ENCODE assay signal across 18 cellular contexts in genomic region chr2:64922482-64923384, GRCh38.
DNase-seq lines count a peak whose midpoint lies in the region; ATAC-seq, FAIRE-seq and TF ChIP-seq lines count a peak whose summit lies in the region.
"Had no signal": no experiment of that assay in that cellular context is flagged by ENCODE, and none has a peak within 500 bp of the region (broad histone marks: within the 10 kb centered on the region; RNA-seq: fewer than 3 reads in every experiment).

No MANE protein-coding gene starts in this region.

- no peak overlapping the region for H3K14ac ChIP-seq in H9 (ENCODE audit: insufficient read depth, low read length)

- no peak overlapping the region for H3K56ac ChIP-seq in H9 (ENCODE audit: insufficient read length, low read depth, low read length)

- no peak overlapping the region for H2BK20ac ChIP-seq in H9 (ENCODE audit: low read depth, low read length, poor library complexity, severe bottlenecking)

- H3K36me3 ChIP-seq in SU-DHL-6 (ENCODE audit: low read length) = peaks cover 20% of the 10 kb centered on the region
- no peaks in the 10 kb centered on the region for H3K36me3 ChIP-seq in CD8-positive, alpha-beta T cell (ENCODE audit: insufficient read depth, low read length)
- H3K36me3 ChIP-seq: BE2C had no signal

- peaks cover 34% of the 10 kb centered on the region for H3K27me3 Mint-ChIP-seq in H9 (ENCODE audit: low read depth)
- no peaks in the 10 kb centered on the region for H3K27me3 Mint-ChIP-seq in progenitor cell of endocrine pancreas
- no peaks in the 10 kb centered on the region for H3K27me3 Mint-ChIP-seq in CD8-positive, alpha-beta T cell (ENCODE audit: low read depth)
- H3K27me3 Mint-ChIP-seq: naive thymus-derived CD4-positive, alpha-beta T cell had no signal

- no peak for FAIRE-seq in D721Med (lab: Jason Lieb, UNC)
- FAIRE-seq: islet of Langerhans had no signal

- peaks cover 3% of the 10 kb centered on the region for H3K9me3 ChIP-seq in H9 (ENCODE audit: control insufficient read depth, low read depth, low read length)
- peaks cover 9% of the 10 kb centered on the region; the same call in 1 of the 2 replicates for H3K9me3 ChIP-seq in SU-DHL-6 (ENCODE audit: insufficient read depth, low read length)
- H3K9me3 ChIP-seq in CD8-positive, alpha-beta T cell (ENCODE audit: low read length) = no peaks in the 10 kb centered on the region
- H3K9me3 ChIP-seq: BE2C had no signal

- ATAC-seq in CD8-positive, alpha-beta T cell = no peak
- no peak for ATAC-seq in HG02973 (IDR thresholded peaks at IDR 0.05; ENCODE audit: unreplicated experiment)
- ATAC-seq: naive thymus-derived CD4-positive, alpha-beta T cell had no signal

- no peak overlapping the region for H2BK12ac ChIP-seq in H9 (ENCODE audit: insufficient read length, low read depth, low read length)

- intact Hi-C loops in CD8-positive, alpha-beta T cell (cut with DNase I, micrococcal nuclease) = no loop called here

- H3K4ac ChIP-seq in H9 (ENCODE audit: low read depth, low read length) = no peak overlapping the region

- H3K27me3 ChIP-seq in H9 (ENCODE audit: insufficient read depth, low read length) (no peaks in the 10 kb centered on the region), SU-DHL-6 (ENCODE audit: low read length) (no peaks in the 10 kb centered on the region)
- H3K27me3 ChIP-seq in CD8-positive, alpha-beta T cell (ENCODE audit: insufficient read depth, low read length) = no peaks in the 10 kb centered on the region
- H3K27me3 ChIP-seq: BE2C, spleen had no signal

- no peak overlapping the region for H3K9ac ChIP-seq in H9 (ENCODE audit: extremely low read depth, insufficient read length, low read length)
- H3K9ac ChIP-seq in SU-DHL-6 (ENCODE audit: low read length) = peak overlapping the region; percentile 13; the same call in 1 of the 2 replicates

- no peak overlapping the region for H3K18ac ChIP-seq in H9 (ENCODE audit: insufficient read length, low read depth, low read length)

- CTCF ChIA-PET in CD8-positive, alpha-beta T cell (lab: Charles Lee) = interaction anchor here (1.0 to 9.0 kb wide), 5 partner anchors 10 to 264 kb away, joined by 3 to 56 read pairs (median 6); no protein-coding TSS in a partner anchor

- H3K4me3 Mint-ChIP-seq in H9 = no peak overlapping the region
- H3K4me3 Mint-ChIP-seq in progenitor cell of endocrine pancreas (ENCODE audit: low read depth) = no peak overlapping the region
- H3K4me3 Mint-ChIP-seq in CD8-positive, alpha-beta T cell = no peak overlapping the region
- H3K4me3 Mint-ChIP-seq: naive thymus-derived CD4-positive, alpha-beta T cell had no signal

- H2AFZ ChIP-seq in H9 (ENCODE audit: low read length) = no peak overlapping the region
- no peak overlapping the region for H2AFZ ChIP-seq in SU-DHL-6 (ENCODE audit: low read depth, low read length, severe bottlenecking)

- no peaks in the 10 kb centered on the region for H3K79me2 ChIP-seq in H9 (ENCODE audit: insufficient read depth, low read length)
- peaks cover 82% of the 10 kb centered on the region for H3K79me2 ChIP-seq in SU-DHL-6 (ENCODE audit: insufficient read depth, low read length)

- peaks cover 25 to 28% of the 10 kb centered on the region in 2 experiments for H3K9me3 Mint-ChIP-seq in H9
- H3K9me3 Mint-ChIP-seq in progenitor cell of endocrine pancreas (ENCODE audit: low read depth) = peaks cover 15% of the 10 kb centered on the region
- H3K9me3 Mint-ChIP-seq in CD8-positive, alpha-beta T cell = peaks cover 11% of the 10 kb centered on the region

- WGBS in H9 (ENCODE audit: extremely low coverage, insufficient read length, low lambda C conversion rate) = no CpG with 5 or more reads among the region's 14 CpGs

- H3K23ac ChIP-seq in H9 (ENCODE audit: insufficient read length, low read depth, low read length) = no peak overlapping the region

- H3K4me2 ChIP-seq in H9 (ENCODE audit: insufficient read depth, insufficient read length, low read length) (no peak overlapping the region), SU-DHL-6 (ENCODE audit: low read depth, low read length, poor library complexity, severe bottlenecking) (peak overlapping the region; percentile 24)

- POLR2A ChIA-PET in CD8-positive, alpha-beta T cell (lab: Charles Lee) = no interaction called here

- H3K4me1 ChIP-seq in H9 (ENCODE audit: insufficient read depth, low read length) = peaks cover 5% of the 10 kb centered on the region; the same call in 1 of the 2 replicates
- no peaks in the 10 kb centered on the region for H3K4me1 ChIP-seq in CD8-positive, alpha-beta T cell (ENCODE audit: insufficient read depth, low read length)
- H3K4me1 ChIP-seq: BE2C had no signal

- no peaks in the 10 kb centered on the region for H3K23me2 ChIP-seq in H9 (ENCODE audit: insufficient read length, low read depth, low read length, poor library complexity, severe bottlenecking)

- H2AK5ac ChIP-seq in H9 (ENCODE audit: insufficient read length, low read length) = no peak overlapping the region

- H4K5ac ChIP-seq in H9 (ENCODE audit: insufficient read length, low read depth, low read length) = no peak overlapping the region

- no peak overlapping the region for H3T11ph ChIP-seq in H9 (ENCODE audit: low read length)

- peaks cover 17 to 20% of the 10 kb centered on the region in 2 experiments for H3K4me1 Mint-ChIP-seq in H9
- peaks cover 8% of the 10 kb centered on the region for H3K4me1 Mint-ChIP-seq in progenitor cell of endocrine pancreas (ENCODE audit: low read depth)
- H3K4me1 Mint-ChIP-seq in CD8-positive, alpha-beta T cell (ENCODE audit: low read depth) = peaks cover 12% of the 10 kb centered on the region

- no peak overlapping the region for H4K91ac ChIP-seq in H9 (ENCODE audit: insufficient read length, low read depth, low read length)

- DNase-seq in H9 (no peak), iPS-NIHi7 (ENCODE audit: extremely low spot score) (peak; percentile 63), progenitor cell of endocrine pancreas (ENCODE audit: low spot score, unreplicated experiment) (peak; percentile 22), NCI-H2171 treated with DMSO at 0.1 percent for 48 hours (lab: John Stamatoyannopoulos, UW) (no peak), D721Med (ENCODE audit: insufficient read length, low spot score) (no peak)
- no peak for DNase-seq in CD8-positive, alpha-beta T cell
- DNase-seq: activated gamma-delta T cell; BE2C; Calu3; naive thymus-derived CD4-positive, alpha-beta T cell; NCI-H187; NCI-H446; SHP77 treated with DMSO at 0.1 percent for 48 hours; spleen; T-helper 2 cell had no signal

- no peak overlapping the region for H2BK15ac ChIP-seq in H9 (ENCODE audit: low read depth, low read length)

- H3K36me3 Mint-ChIP-seq in H9 (ENCODE audit: insufficient read depth in 1 of 3, low read depth in 3 of 3) (peaks cover 17 to 23% (median 17%) of the 10 kb centered on the region in 3 experiments), progenitor cell of endocrine pancreas (ENCODE audit: insufficient read depth) (peaks cover 3% of the 10 kb centered on the region)
- H3K36me3 Mint-ChIP-seq in CD8-positive, alpha-beta T cell = peaks cover 2% of the 10 kb centered on the region

- TF ChIP-seq CTCF in H9 (conservative IDR thresholded peaks at IDR 0.05) = peak; percentile 58
- TF ChIP-seq CTCF in SU-DHL-6 (IDR thresholded peaks at IDR 0.05; ENCODE audit: insufficient read depth, low read length, poor library complexity, severe bottlenecking) = no peak
- TF ChIP-seq CTCF in progenitor cell of endocrine pancreas (IDR thresholded peaks at IDR 0.05; ENCODE audit: unreplicated experiment) = peak; percentile 36
- no peak for TF ChIP-seq CTCF in D721Med (IDR thresholded peaks at IDR 0.05; ENCODE audit: insufficient read depth, missing control alignments)
- TF ChIP-seq CTCF in CD8-positive, alpha-beta T cell (IDR thresholded peaks at IDR 0.05) = no peak

- H4K20me1 ChIP-seq in H9 (ENCODE audit: control insufficient read depth, insufficient read depth, insufficient read length) = no peaks in the 10 kb centered on the region
- H4K20me1 ChIP-seq in SU-DHL-6 (ENCODE audit: low read depth, low read length) = no peaks in the 10 kb centered on the region

- H2BK5ac ChIP-seq in H9 (ENCODE audit: insufficient read length, low read length) = no peak overlapping the region

- no peaks in the 10 kb centered on the region for H3K9me2 ChIP-seq in SU-DHL-6 (replicated peaks; ENCODE audit: insufficient read depth, low read length)

- H3K79me1 ChIP-seq in H9 (ENCODE audit: insufficient read depth, low read depth, low read length, poor library complexity, severe bottlenecking) = no peaks in the 10 kb centered on the region

- H3K27ac ChIP-seq in H9 (ENCODE audit: insufficient read length, low read depth, low read length) = no peak overlapping the region
- H3K27ac ChIP-seq in SU-DHL-6 (ENCODE audit: low read depth, low read length) = peak overlapping the region; percentile 63
- H3K27ac ChIP-seq in CD8-positive, alpha-beta T cell (ENCODE audit: low read depth, low read length) = no peak overlapping the region

- H3K27ac Mint-ChIP-seq in H9 (peak overlapping the region in 1 of 3 experiments; percentile 21; a peak in 1 of 7 replicates), progenitor cell of endocrine pancreas (no peak overlapping the region)
- H3K27ac Mint-ChIP-seq in CD8-positive, alpha-beta T cell = no peak overlapping the region
- H3K27ac Mint-ChIP-seq: naive thymus-derived CD4-positive, alpha-beta T cell had no signal

- no peak overlapping the region for H3K4me3 ChIP-seq in SU-DHL-6 (ENCODE audit: insufficient read depth, low read length, poor library complexity, severe bottlenecking)
- H3K4me3 ChIP-seq in CD8-positive, alpha-beta T cell (ENCODE audit: low read depth, low read length) = no peak overlapping the region
- H3K4me3 ChIP-seq: spleen had no signal

- H4K8ac ChIP-seq in H9 (replicated peaks; ENCODE audit: insufficient read length, low read depth, low read length) = no peak overlapping the region

- H2BK120ac ChIP-seq in H9 (ENCODE audit: low read depth, low read length, poor library complexity, severe bottlenecking) = no peak overlapping the region

- H3F3A ChIP-seq in SU-DHL-6 (ENCODE audit: insufficient read depth) = peaks cover 53% of the 10 kb centered on the region

Comparison
In these comparisons a context has a peak if more than half of its experiments do, and no peak if none do; other contexts are left out.
1. DNase-seq: peak in iPS-NIHi7 (single experiment) and progenitor cell of endocrine pancreas (single experiment); none in H9 (single experiment), NCI-H2171 treated with DMSO at 0.1 percent for 48 hours (single experiment), D721Med (single experiment) and CD8-positive, alpha-beta T cell (0 of 7).
2. CTCF ChIP-seq: peak in H9 (single experiment) and progenitor cell of endocrine pancreas (single experiment); none in SU-DHL-6 (single experiment), D721Med (single experiment) and CD8-positive, alpha-beta T cell (single experiment).